2 cellular contexts compared by ENCODE assay signal in genomic region chr6:32188381-32189081, GRCh38.
TF ChIP-seq lines count a peak whose summit lies in the region.

No MANE protein-coding gene starts in this region.

TF ChIP-seq in SK-N-SH, 30 proteins besides CTCF, POLR2A, EP300 and RAD21:
- TF ChIP-seq FOXM1 (IDR thresholded peaks at IDR 0.05; ENCODE audit: low read depth) (no peak), TEAD4 (IDR thresholded peaks at IDR 0.05; ENCODE audit: borderline replicate concordance, insufficient read depth) (no peak), SMC3 (IDR thresholded peaks at IDR 0.05; ENCODE audit: low read depth, low read length) (no peak), NRF1 (IDR thresholded peaks at IDR 0.05; ENCODE audit: low read depth, low read length) (no peak), EZH2phosphoT487 (IDR thresholded peaks at IDR 0.05; ENCODE audit: borderline replicate concordance, low read depth) (no peak), TAF1 (IDR thresholded peaks at IDR 0.05; ENCODE audit: borderline replicate concordance, low read depth, low read length) (no peak), FOSL2 (IDR thresholded peaks at IDR 0.05; ENCODE audit: borderline replicate concordance, low read depth) (no peak)
- TF ChIP-seq, protein P1, sequence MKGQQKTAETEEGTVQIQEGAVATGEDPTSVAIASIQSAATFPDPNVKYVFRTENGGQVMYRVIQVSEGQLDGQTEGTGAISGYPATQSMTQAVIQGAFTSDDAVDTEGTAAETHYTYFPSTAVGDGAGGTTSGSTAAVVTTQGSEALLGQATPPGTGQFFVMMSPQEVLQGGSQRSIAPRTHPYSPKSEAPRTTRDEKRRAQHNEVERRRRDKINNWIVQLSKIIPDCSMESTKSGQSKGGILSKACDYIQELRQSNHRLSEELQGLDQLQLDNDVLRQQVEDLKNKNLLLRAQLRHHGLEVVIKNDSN (IDR thresholded peaks at IDR 0.05; ENCODE audit: borderline replicate concordance, low read depth), result no peak
- TF ChIP-seq, protein P2, sequence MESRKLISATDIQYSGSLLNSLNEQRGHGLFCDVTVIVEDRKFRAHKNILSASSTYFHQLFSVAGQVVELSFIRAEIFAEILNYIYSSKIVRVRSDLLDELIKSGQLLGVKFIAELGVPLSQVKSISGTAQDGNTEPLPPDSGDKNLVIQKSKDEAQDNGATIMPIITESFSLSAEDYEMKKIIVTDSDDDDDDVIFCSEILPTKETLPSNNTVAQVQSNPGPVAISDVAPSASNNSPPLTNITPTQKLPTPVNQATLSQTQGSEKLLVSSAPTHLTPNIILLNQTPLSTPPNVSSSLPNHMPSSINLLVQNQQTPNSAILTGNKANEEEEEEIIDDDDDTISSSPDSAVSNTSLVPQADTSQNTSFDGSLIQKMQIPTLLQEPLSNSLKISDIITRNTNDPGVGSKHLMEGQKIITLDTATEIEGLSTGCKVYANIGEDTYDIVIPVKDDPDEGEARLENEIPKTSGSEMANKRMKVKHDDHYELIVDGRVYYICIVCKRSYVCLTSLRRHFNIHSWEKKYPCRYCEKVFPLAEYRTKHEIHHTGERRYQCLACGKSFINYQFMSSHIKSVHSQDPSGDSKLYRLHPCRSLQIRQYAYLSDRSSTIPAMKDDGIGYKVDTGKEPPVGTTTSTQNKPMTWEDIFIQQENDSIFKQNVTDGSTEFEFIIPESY (IDR thresholded peaks at IDR 0.05; ENCODE audit: borderline replicate concordance, low read depth), result no peak

TF ChIP-seq in SK-N-SH treated with all-trans-retinoic acid at 6 μM for 48 hours, 23 proteins besides CTCF, POLR2A, EP300 and RAD21:
- TF ChIP-seq, protein P3, sequence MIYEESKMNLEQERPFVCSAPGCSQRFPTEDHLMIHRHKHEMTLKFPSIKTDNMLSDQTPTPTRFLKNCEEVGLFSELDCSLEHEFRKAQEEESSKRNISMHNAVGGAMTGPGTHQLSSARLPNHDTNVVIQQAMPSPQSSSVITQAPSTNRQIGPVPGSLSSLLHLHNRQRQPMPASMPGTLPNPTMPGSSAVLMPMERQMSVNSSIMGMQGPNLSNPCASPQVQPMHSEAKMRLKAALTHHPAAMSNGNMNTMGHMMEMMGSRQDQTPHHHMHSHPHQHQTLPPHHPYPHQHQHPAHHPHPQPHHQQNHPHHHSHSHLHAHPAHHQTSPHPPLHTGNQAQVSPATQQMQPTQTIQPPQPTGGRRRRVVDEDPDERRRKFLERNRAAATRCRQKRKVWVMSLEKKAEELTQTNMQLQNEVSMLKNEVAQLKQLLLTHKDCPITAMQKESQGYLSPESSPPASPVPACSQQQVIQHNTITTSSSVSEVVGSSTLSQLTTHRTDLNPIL (CRISPR knock-in tag; IDR thresholded peaks at IDR 0.05; ENCODE audit: low read depth), result no peak
- TF ChIP-seq TSHZ2 (CRISPR knock-in tag; IDR thresholded peaks at IDR 0.05) (no peak), ZNF70 (CRISPR knock-in tag; IDR thresholded peaks at IDR 0.05) (no peak), GLIS3 (CRISPR knock-in tag; IDR thresholded peaks at IDR 0.05) (no peak), ZNF8 (CRISPR knock-in tag; IDR thresholded peaks at IDR 0.05) (no peak), CSRNP3 (CRISPR knock-in tag; IDR thresholded peaks at IDR 0.05) (no peak), ARNTL (CRISPR knock-in tag; IDR thresholded peaks at IDR 0.05; ENCODE audit: borderline replicate concordance, low read depth) (no peak)
